ENCODE assay signal across 11 cellular contexts in the genomic region with DNA sequence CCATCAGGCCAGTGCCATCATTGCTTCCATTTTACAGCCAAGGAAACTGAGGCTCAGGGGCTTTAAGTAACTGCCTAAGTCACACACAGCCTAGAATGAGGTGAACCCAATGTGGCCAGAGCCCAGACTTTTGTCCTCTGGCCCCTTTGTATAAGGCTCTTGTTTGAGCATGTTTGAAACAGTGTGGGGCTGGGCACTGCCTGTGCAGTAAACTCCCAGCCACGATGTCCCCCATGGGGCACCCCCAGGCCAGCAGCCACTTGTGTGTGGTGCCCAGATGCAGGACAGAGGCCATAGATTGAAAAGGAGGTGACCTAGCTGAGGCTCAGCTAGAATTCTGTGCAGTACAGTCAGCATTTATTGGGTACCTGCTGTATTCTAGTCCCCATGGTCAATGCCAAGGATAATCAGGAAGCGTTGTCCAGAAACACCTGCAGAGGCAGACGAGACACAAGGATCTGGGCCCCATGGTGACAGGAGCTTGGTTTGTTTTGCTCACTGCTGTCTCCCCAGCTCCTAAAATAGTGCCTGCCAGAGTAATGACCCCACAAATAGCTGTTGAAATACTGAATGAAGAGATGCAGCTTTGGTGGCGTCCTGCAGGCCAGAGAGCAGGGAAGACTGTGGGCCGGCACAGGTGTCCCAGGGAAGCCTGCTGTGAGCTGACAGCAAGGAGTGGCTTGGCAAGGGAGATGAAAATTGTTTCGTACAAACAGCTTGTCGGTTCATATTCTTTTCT.
DNase-seq lines count a peak whose midpoint lies in the region; ATAC-seq and TF ChIP-seq lines count a peak whose summit lies in the region.
"Had no signal": no experiment of that assay in that cellular context is flagged by ENCODE, and none has a peak within 500 bp of the region (broad histone marks: within the 10 kb centered on the region; RNA-seq: fewer than 3 reads in every experiment).

No MANE protein-coding gene starts in this region.

- no peaks in the 10 kb centered on the region for H3K9me3 ChIP-seq in CD4-positive, CD25-positive, alpha-beta regulatory T cell (ENCODE audit: control insufficient read depth in 2 of 2, low read length in 2 of 2)
- H3K9me3 ChIP-seq in mucosa of descending colon: no peaks in the 10 kb centered on the region

- H3K4me1 ChIP-seq in CD4-positive, CD25-positive, alpha-beta regulatory T cell (ENCODE audit: control insufficient read depth, insufficient read depth, low read length, poor library complexity, severe bottlenecking): peaks cover 97% of the 10 kb centered on the region
- peaks cover 10% of the 10 kb centered on the region for H3K4me1 ChIP-seq in mucosa of descending colon (ENCODE audit: low read depth)

- in situ Hi-C loops in G401 (cut with HindIII; ENCODE audit: low sequenced_read_pairs): no loop called here

- peak overlapping the region; percentile 99 for H3K27ac ChIP-seq in CD4-positive, CD25-positive, alpha-beta regulatory T cell (ENCODE audit: insufficient read depth, low read length, poor library complexity, severe bottlenecking)

- peak overlapping the region; percentile 96 to 100 (median 99) for H3K27ac Mint-ChIP-seq in CD4-positive, CD25-positive, alpha-beta regulatory T cell

- no peaks in the 10 kb centered on the region for H3K9me3 Mint-ChIP-seq in CD4-positive, CD25-positive, alpha-beta regulatory T cell

- no peak for TF ChIP-seq CTCF in mucosa of descending colon (IDR thresholded peaks at IDR 0.05)

- H3K4me1 Mint-ChIP-seq in CD4-positive, CD25-positive, alpha-beta regulatory T cell: peaks cover 42 to 98% (median 64%) of the 10 kb centered on the region in 4 donors

- peak overlapping the region; percentile 81 for H3K4me3 ChIP-seq in CD4-positive, CD25-positive, alpha-beta regulatory T cell (ENCODE audit: low read depth, low read length)
- no peak overlapping the region for H3K4me3 ChIP-seq in mucosa of descending colon

- no peaks in the 10 kb centered on the region for H3K36me3 Mint-ChIP-seq in CD4-positive, CD25-positive, alpha-beta regulatory T cell

- H3K4me3 Mint-ChIP-seq in CD4-positive, CD25-positive, alpha-beta regulatory T cell: peak overlapping the region; percentile 83 to 91 (median 86)

- DNase-seq in CD4-positive, CD25-positive, alpha-beta regulatory T cell: no peak
- DNase-seq in G401 (ENCODE audit: low spot score) (peak; percentile 83), cerebellar cortex (ENCODE audit: low spot score) (peak; percentile 80), mucosa of descending colon (no peak), glomerular visceral epithelial cell (ENCODE audit: extremely low spot score) (no peak)
- DNase-seq: Calu3; mammary epithelial cell; NCI-H1694 treated with DMSO at 0.1 percent for 48 hours; stimulated activated CD4-positive, alpha-beta T cell treated with anti-CD3 and anti-CD28 coated beads, Interleukin-4, amount 100 ng/mL, for 4 hours had no signal

- H3K36me3 ChIP-seq in CD4-positive, CD25-positive, alpha-beta regulatory T cell (ENCODE audit: control insufficient read depth, insufficient read depth, low read length): no peaks in the 10 kb centered on the region
- H3K36me3 ChIP-seq in mucosa of descending colon (ENCODE audit: low read depth): no peaks in the 10 kb centered on the region

- ATAC-seq in CD4-positive, CD25-positive, alpha-beta regulatory T cell (ENCODE audit: low read depth in 2 of 2): no peak
- ATAC-seq in mucosa of descending colon (peak; percentile 44), HG02973 (IDR thresholded peaks at IDR 0.05; ENCODE audit: unreplicated experiment) (no peak), HG03439 (IDR thresholded peaks at IDR 0.05; ENCODE audit: unreplicated experiment) (no peak)

- intact Hi-C loops in mucosa of descending colon (cut with DNase I, micrococcal nuclease): loop anchor here in 1 of 2 donors (10.0 kb wide), 1 partner anchor 54 kb away; no protein-coding TSS in a partner anchor

- H3K27me3 ChIP-seq in CD4-positive, CD25-positive, alpha-beta regulatory T cell (ENCODE audit: control insufficient read depth, insufficient read depth, low read length): no peaks in the 10 kb centered on the region

- peaks cover 4% of the 10 kb centered on the region for H3K27me3 Mint-ChIP-seq in CD4-positive, CD25-positive, alpha-beta regulatory T cell

Comparison
In these comparisons a context has a peak if more than half of its experiments do, and no peak if none do; other contexts are left out.
1. DNase-seq: peak in G401 (single experiment) and cerebellar cortex (single experiment); none in CD4-positive, CD25-positive, alpha-beta regulatory T cell (0 of 3), mucosa of descending colon (0 of 3) and glomerular visceral epithelial cell (single experiment).